ENCODE assay signal across 19 cellular contexts in the genomic region with DNA sequence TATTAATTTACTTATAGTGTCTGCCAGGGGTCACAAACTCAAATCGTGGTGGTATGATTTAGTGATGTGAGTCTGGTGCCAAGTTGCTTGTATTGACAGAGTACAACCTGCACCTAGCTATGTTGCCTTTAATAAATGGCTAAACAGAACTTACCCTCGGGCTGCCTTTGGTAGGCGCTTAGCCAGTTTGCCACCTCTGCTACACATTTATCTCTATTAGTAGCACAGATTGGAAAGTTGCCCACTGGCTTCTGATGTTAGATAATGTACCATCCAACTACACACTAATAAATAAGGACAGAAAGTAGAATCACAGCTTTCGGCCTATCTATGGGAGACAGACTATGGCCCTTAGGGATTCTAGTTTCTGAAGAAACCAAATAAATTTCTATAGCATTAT.
DNase-seq lines count a peak whose midpoint lies in the region; ATAC-seq, FAIRE-seq and TF ChIP-seq lines count a peak whose summit lies in the region.
"Had no signal": no experiment of that assay in that cellular context is flagged by ENCODE, and none has a peak within 500 bp of the region (broad histone marks: within the 10 kb centered on the region; RNA-seq: fewer than 3 reads in every experiment).

No MANE protein-coding gene starts in this region.

- H3K27me3 ChIP-seq in adrenal gland (no peaks in the 10 kb centered on the region), suprapubic skin (no peaks in the 10 kb centered on the region), small intestine (ENCODE audit: control insufficient read depth in 2 of 2, insufficient read depth in 2 of 2, low read length in 2 of 2) (no peaks in the 10 kb centered on the region), vagina (no peaks in the 10 kb centered on the region)
- H3K27me3 ChIP-seq: BLaER1 treated with 17β-estradiol and CSF1 and Interleukin-3, amounts not matched to agents 10 nM and 100 nM had no signal

- no peak for ATAC-seq in HG02938 (IDR thresholded peaks at IDR 0.05; ENCODE audit: unreplicated experiment)
- ATAC-seq: K562, Panc1 had no signal

- no peak for FAIRE-seq in small intestine (lab: Jason Lieb, UNC)
- FAIRE-seq: GM12891, K562 had no signal

- peak; percentile 80 for DNase-seq in COR-L47 (lab: John Stamatoyannopoulos, UW)
- peak; percentile 4 for DNase-seq in NCI-H446 treated with DMSO at 0.1 percent for 48 hours (lab: John Stamatoyannopoulos, UW)
- DNase-seq in adrenal gland: peak in 5 of 7 donors; percentile 11 to 80 (median 20)
- DNase-seq in suprapubic skin (ENCODE audit: low spot score in 2 of 2): no peak
- no peak for DNase-seq in small intestine
- DNase-seq in vagina (ENCODE audit: extremely low spot score in 2 of 2): no peak
- DNase-seq: CD4-positive, alpha-beta memory T cell; DND-41; H7; NCI-H187; NCI-H226; NCI-H526 treated with DMSO at 0.1 percent for 48 hours; T-helper 1 cell had no signal

- no peaks in the 10 kb centered on the region for H3K36me3 ChIP-seq in adrenal gland (replicated peaks in 1 of 2)
- H3K36me3 ChIP-seq in suprapubic skin: no peaks in the 10 kb centered on the region
- H3K36me3 ChIP-seq in small intestine (ENCODE audit: control insufficient read depth in 2 of 2, insufficient read depth in 2 of 2, low read length in 2 of 2): no peaks in the 10 kb centered on the region
- no peaks in the 10 kb centered on the region for H3K36me3 ChIP-seq in vagina
- H3K36me3 ChIP-seq: BLaER1 treated with 17β-estradiol and CSF1 and Interleukin-3, amounts not matched to agents 10 nM and 100 nM had no signal

- peak overlapping the region; percentile 37; the same call in 1 of the 2 replicates for H3K27ac ChIP-seq in 22Rv1
- H3K27ac ChIP-seq in adrenal gland: no peak overlapping the region
- no peak overlapping the region for H3K27ac ChIP-seq in suprapubic skin
- no peak overlapping the region for H3K27ac ChIP-seq in small intestine (ENCODE audit: low read depth in 1 of 2, low read length in 1 of 2)
- no peak overlapping the region for H3K27ac ChIP-seq in vagina

- TF ChIP-seq CTCF in 22Rv1 (IDR thresholded peaks at IDR 0.05): no peak
- TF ChIP-seq CTCF in adrenal gland (IDR thresholded peaks at IDR 0.05): no peak
- TF ChIP-seq CTCF in suprapubic skin (IDR thresholded peaks at IDR 0.05): no peak
- no peak for TF ChIP-seq CTCF in vagina (IDR thresholded peaks at IDR 0.05)

- WGBS in adrenal gland, 4 donors: 54 to 69% (median 61%) methylated on average over 4 of the region's 4 CpGs
- 55% methylated on average over 4 of the region's 4 CpGs for WGBS in suprapubic skin
- 52 to 75% (median 58%) methylated on average over 4 of the region's 4 CpGs for WGBS in small intestine, 3 donors

- H3K4me3 ChIP-seq in adrenal gland (no peak overlapping the region), suprapubic skin (no peak overlapping the region), small intestine (ENCODE audit: low read depth in 1 of 2, low read length in 2 of 2) (no peak overlapping the region), vagina (no peak overlapping the region)
- H3K4me3 ChIP-seq: BLaER1 treated with 17β-estradiol and CSF1 and Interleukin-3, amounts not matched to agents 10 nM and 100 nM; K562 had no signal

- intact Hi-C loops in adrenal gland (cut with DNase I) (no loop called here), vagina (cut with DNase I) (no loop called here)

- no peaks in the 10 kb centered on the region for H3K4me1 ChIP-seq in adrenal gland (replicated peaks in 1 of 2)
- H3K4me1 ChIP-seq in suprapubic skin: peaks cover 23% of the 10 kb centered on the region
- H3K4me1 ChIP-seq in small intestine (ENCODE audit: control insufficient read depth in 2 of 2, insufficient read depth in 1 of 2, low read depth in 1 of 2, low read length in 1 of 2): no peaks in the 10 kb centered on the region
- no peaks in the 10 kb centered on the region for H3K4me1 ChIP-seq in vagina

- H3K9me3 ChIP-seq in adrenal gland (replicated peaks in 1 of 3) (no peaks in the 10 kb centered on the region), suprapubic skin (no peaks in the 10 kb centered on the region), small intestine (ENCODE audit: control insufficient read depth, low read depth) (no peaks in the 10 kb centered on the region), vagina (no peaks in the 10 kb centered on the region)

- TF ChIP-seq EP300 in suprapubic skin (IDR thresholded peaks at IDR 0.05): no peak

- TF ChIP-seq POLR2A in adrenal gland (IDR thresholded peaks at IDR 0.05): no peak
- no peak for TF ChIP-seq POLR2A in suprapubic skin (IDR thresholded peaks at IDR 0.05)
- no peak for TF ChIP-seq POLR2A in vagina (IDR thresholded peaks at IDR 0.05)

Comparison
In these comparisons a context has a peak if more than half of its experiments do, and no peak if none do; other contexts are left out.
1. DNase-seq: peak in COR-L47 (single experiment), NCI-H446 treated with DMSO at 0.1 percent for 48 hours (single experiment) and adrenal gland (5 of 7); none in suprapubic skin (0 of 2), small intestine (single experiment) and vagina (0 of 2).